Comparison of ENCODE assay signal across 24 cellular contexts in the genomic region with DNA sequence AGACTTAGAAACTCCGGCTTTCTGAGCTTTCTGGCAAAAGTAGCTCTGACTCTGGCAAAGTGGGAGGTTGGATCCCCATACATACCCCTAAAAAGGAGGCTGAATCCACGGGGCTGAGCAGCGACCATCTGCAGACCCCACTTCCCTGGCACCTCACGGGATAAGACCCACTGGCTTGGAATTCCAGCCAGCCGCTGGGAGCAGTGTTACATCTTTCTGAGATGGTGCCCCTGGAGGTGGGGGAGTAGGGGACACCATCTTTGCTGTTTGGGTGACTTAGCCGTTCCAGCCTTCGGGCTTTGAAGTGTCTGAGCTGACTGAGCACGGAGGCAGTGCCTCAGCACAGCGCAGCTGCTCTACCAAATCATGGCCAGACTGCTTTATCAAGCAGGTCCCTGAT. TPM values are rescaled to one million over a fixed set of nuclear protein-coding genes. Genes with fewer than 3 reads are reported as not detected.
DNase-seq lines count a peak whose midpoint lies in the region; ATAC-seq and TF ChIP-seq lines count a peak whose summit lies in the region.
"Had no signal": no experiment of that assay in that cellular context is flagged by ENCODE, and none has a peak within 500 bp of the region (broad histone marks: within the 10 kb centered on the region; RNA-seq: fewer than 3 reads in every experiment).

No MANE protein-coding gene starts in this region.

- no peak overlapping the region for H3K4me3 Mint-ChIP-seq in endodermal cell
- H3K4me3 Mint-ChIP-seq: CD4-positive, alpha-beta T cell; IgD-negative memory B cell; T-helper 1 cell treated with Interleukin-12 subunit alpha and Interleukin-12 subunit beta and Interleukin-4 antibody, amounts not matched to agents 30 μg/mL and 1 μg/mL, for 36 hours had no signal

- ATAC-seq in activated CD4-positive, CD25-positive, alpha-beta regulatory T cell treated with anti-CD3 and anti-CD28 coated beads, Interleukin-2, amount 50 U/mL, for 24 hours, result no peak
- no peak for ATAC-seq in HG03196 (IDR thresholded peaks at IDR 0.05; ENCODE audit: unreplicated experiment)
- ATAC-seq: Panc1 had no signal

- H3K9me3 ChIP-seq in SJCRH30 (replicated peaks) (no peaks in the 10 kb centered on the region), endodermal cell (ENCODE audit: control insufficient read depth, low read length) (no peaks in the 10 kb centered on the region)
- H3K9me3 ChIP-seq: Caco-2 had no signal

- H3K27ac ChIP-seq in 22Rv1 (no peak overlapping the region), SJCRH30 (no peak overlapping the region), endodermal cell (ENCODE audit: low read depth, low read length) (no peak overlapping the region)
- H3K27ac ChIP-seq: GM23248 had no signal

- no peak overlapping the region for H3K9ac ChIP-seq in endodermal cell (ENCODE audit: extremely low read depth, low read length, poor library complexity, severe bottlenecking)
- H3K9ac ChIP-seq: GM23248 had no signal

- no peaks in the 10 kb centered on the region for H3K36me3 ChIP-seq in SJCRH30
- no peaks in the 10 kb centered on the region for H3K36me3 ChIP-seq in endodermal cell (ENCODE audit: control insufficient read depth, insufficient read depth, low read length)

- no peak overlapping the region for H3K27ac Mint-ChIP-seq in endodermal cell
- H3K27ac Mint-ChIP-seq: CD4-positive, alpha-beta T cell; T-helper 1 cell treated with Interleukin-12 subunit alpha and Interleukin-12 subunit beta and Interleukin-4 antibody, amounts not matched to agents 30 μg/mL and 1 μg/mL, for 36 hours had no signal

- peaks cover 2% of the 10 kb centered on the region for H3K27me3 Mint-ChIP-seq in endodermal cell (ENCODE audit: insufficient read depth)
- H3K27me3 Mint-ChIP-seq: CD4-positive, alpha-beta T cell; IgD-negative memory B cell had no signal

- no peaks in the 10 kb centered on the region for H3K27me3 ChIP-seq in SJCRH30
- no peaks in the 10 kb centered on the region for H3K27me3 ChIP-seq in endodermal cell (ENCODE audit: control insufficient read depth, insufficient read depth, low read length, poor library complexity, severe bottlenecking)

- TF ChIP-seq CTCF in 22Rv1 (IDR thresholded peaks at IDR 0.05) (0 out of 2 replicates have a peak, but pooled peaks have one; percentile 50), endodermal cell (conservative IDR thresholded peaks at IDR 0.05) (no peak)

- H3K9me3 Mint-ChIP-seq in endodermal cell, result no peaks in the 10 kb centered on the region
- H3K9me3 Mint-ChIP-seq: T-helper 1 cell treated with Interleukin-12 subunit alpha and Interleukin-12 subunit beta and Interleukin-4 antibody, amounts not matched to agents 30 μg/mL and 1 μg/mL, for 36 hours had no signal

- WGBS in endodermal cell (ENCODE audit: insufficient coverage in 1 of 2, insufficient read length in 1 of 2), 2 experiments, result 71 to 89% methylated on average over 1 to 9 of the region's 9 CpGs

- no peak overlapping the region for H3K4me3 ChIP-seq in SJCRH30
- H3K4me3 ChIP-seq in endodermal cell (ENCODE audit: low read length), result no peak overlapping the region
- H3K4me3 ChIP-seq: GM23248 had no signal

- no peaks in the 10 kb centered on the region for H3K36me3 Mint-ChIP-seq in endodermal cell (ENCODE audit: low read depth)
- H3K36me3 Mint-ChIP-seq: IgD-negative memory B cell had no signal

- H3K4me1 ChIP-seq in SJCRH30 (no peaks in the 10 kb centered on the region), endodermal cell (ENCODE audit: control insufficient read depth, insufficient read depth, low read length) (no peaks in the 10 kb centered on the region)
- H3K4me1 ChIP-seq: Caco-2 had no signal

- peaks cover 6% of the 10 kb centered on the region for H3K4me1 Mint-ChIP-seq in endodermal cell
- H3K4me1 Mint-ChIP-seq: IgD-negative memory B cell had no signal

- DNase-seq in Daoy (ENCODE audit: low read depth), result peak; percentile 2
- peak; percentile 14 to 23 for DNase-seq in SJCRH30
- peak; percentile 53 for DNase-seq in endodermal cell
- no peak for DNase-seq in T1000 (lab: John Stamatoyannopoulos, UW)
- DNase-seq in dermis blood vessel endothelial cell, result no peak
- DNase-seq: CD4-positive, alpha-beta T cell; DMS153; GF-D8; GM23248; NCI-H1092; NCI-H1436; NCI-H187 treated with DMSO at 0.1 percent for 48 hours; NCI-H510A treated with DMSO at 0.1 percent for 48 hours; NCI-H748 treated with DMSO at 0.1 percent for 48 hours; SIG-M5 had no signal

RNA-seq across cellular contexts. Expression of gene GRM3, which starts 45.0 kb away (rescaled TPM):
- not detected in 2 replicates for total RNA-seq in Daoy (2014; rRNA removed; shearing (Covaris generic))
- total RNA-seq in SJCRH30 (2014; rRNA removed; shearing (Covaris generic)), result not detected in 2 replicates
- under 1 TPM; 0.75 to 0.91 TPM for total RNA-seq in endodermal cell
- polyA plus RNA-seq in endodermal cell (2013, experiment 1 of 2), result 3.1 TPM
- 2.9 TPM for polyA plus RNA-seq in endodermal cell (2013, experiment 2 of 2)
- total RNA-seq in dermis blood vessel endothelial cell, result not detected in 2 replicates
- total RNA-seq: Caco-2; CD4-positive, alpha-beta T cell; GM23248; M059J had no signal
- polyA plus RNA-seq: BJ, GM23248, IgD-negative memory B cell had no signal

Comparison
In these comparisons a context has a peak if more than half of its experiments do, and no peak if none do; other contexts are left out.
1. DNase-seq: peak in Daoy (single experiment), SJCRH30 (2 of 2) and endodermal cell (single experiment); none in T1000 (single experiment) and dermis blood vessel endothelial cell (single experiment).